Comparison of ENCODE assay signal across 8 cellular contexts in the genomic region with DNA sequence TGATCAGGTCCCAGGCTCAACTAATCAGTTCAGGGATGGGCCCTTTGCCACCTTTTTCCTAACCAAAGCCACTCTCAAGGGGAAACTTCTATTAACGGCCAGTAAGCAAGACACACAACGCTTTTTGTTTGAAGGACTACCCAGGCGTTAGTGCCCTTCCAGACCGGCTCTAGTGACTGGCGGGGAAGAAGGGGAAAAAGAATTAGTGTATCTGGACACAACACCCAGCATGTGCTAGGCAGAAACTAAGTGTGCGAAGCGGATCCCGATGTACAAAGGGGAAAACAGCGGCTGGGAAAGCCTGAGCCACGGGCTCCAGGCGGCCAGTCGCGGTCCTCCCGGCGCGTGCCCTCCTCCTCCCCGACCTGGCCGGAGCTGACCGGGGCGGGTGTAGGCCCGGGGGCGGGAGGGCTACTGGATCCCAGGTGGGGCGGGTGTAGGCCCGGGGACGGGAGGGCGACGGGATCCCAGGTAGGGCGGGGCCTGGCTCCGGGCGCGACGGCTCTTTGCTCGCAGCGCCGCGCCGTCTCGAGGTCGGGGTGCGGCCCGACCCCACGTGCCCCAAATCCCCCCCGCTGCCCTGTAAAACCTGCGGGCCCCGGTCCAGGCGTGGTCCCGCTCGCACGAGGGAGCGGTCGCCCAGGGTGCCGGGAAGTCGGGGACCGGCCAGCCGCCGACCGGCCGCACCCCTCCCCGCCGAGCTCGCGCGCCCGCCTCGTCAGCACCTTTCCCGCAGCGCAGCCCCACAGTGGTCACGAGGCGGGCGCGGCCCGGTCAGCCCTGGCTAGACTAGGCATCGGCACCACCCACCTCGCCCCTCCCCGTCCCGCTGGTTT. TPM values are rescaled to one million over a fixed set of nuclear protein-coding genes. Genes with fewer than 3 reads are reported as not detected.
A peak's percentile ranks its signal among the peaks of the same experiment; 100 is the strongest.
DNase-seq lines count a peak whose midpoint lies in the region; ATAC-seq and TF ChIP-seq lines count a peak whose summit lies in the region.

No MANE protein-coding gene starts in this region.

- WGBS in adrenal gland, 4 donors = 0 to 1% (median 1%) methylated on average over 16 to 76 of the region's 76 CpGs
- under 1% methylated on average over 76 of the region's 76 CpGs for WGBS in right cardiac atrium
- WGBS in sigmoid colon, 2 donors = 1 to 2% methylated on average over 76 of the region's 76 CpGs

- H3K27me3 ChIP-seq in adrenal gland = no peaks in the 10 kb centered on the region
- H3K27me3 ChIP-seq in right cardiac atrium (ENCODE audit: control insufficient read depth, insufficient read depth) = no peaks in the 10 kb centered on the region
- H3K27me3 ChIP-seq in sigmoid colon = no peaks in the 10 kb centered on the region

- H3K9me3 ChIP-seq in adrenal gland (replicated peaks in 1 of 3) (no peaks in the 10 kb centered on the region), right cardiac atrium (ENCODE audit: control insufficient read depth, low read length) (no peaks in the 10 kb centered on the region), sigmoid colon (no peaks in the 10 kb centered on the region)

- DNase-seq in AG04449 (ENCODE audit: low read depth, low spot score) = no peak
- DNase-seq in NCI-H526 treated with DMSO at 0.1 percent for 48 hours (lab: John Stamatoyannopoulos, UW) = peak; percentile 61
- peak in 5 of 7 donors; percentile 75 to 86 (median 80) for DNase-seq in adrenal gland
- no peak for DNase-seq in right cardiac atrium
- DNase-seq in sigmoid colon = no peak
- DNase-seq in NCI-H1436 treated with DMSO at 0.1 percent for 48 hours (lab: John Stamatoyannopoulos, UW) = no peak

- H3K4me3 ChIP-seq in AG04449 (ENCODE audit: low read depth, low read length) = peak overlapping the region; percentile 60
- peak overlapping the region; percentile 32 to 68 (median 50) for H3K4me3 ChIP-seq in adrenal gland
- peak overlapping the region; percentile 40 for H3K4me3 ChIP-seq in right cardiac atrium (ENCODE audit: low read length)
- peak overlapping the region; percentile 56 to 78 (median 72) for H3K4me3 ChIP-seq in sigmoid colon

- peak; percentile 90 to 95 for TF ChIP-seq POLR2A in adrenal gland (IDR thresholded peaks at IDR 0.05)
- TF ChIP-seq POLR2A in sigmoid colon (IDR thresholded peaks at IDR 0.05) = peak; percentile 57 to 78

- CTCF ChIA-PET in AG04449 (lab: Yijun Ruan, JAX) = interaction anchor here (1.0 to 4.2 kb wide), 15 partner anchors 10 to 424 kb away, joined by 3 to 42 read pairs (median 6); a partner anchor contains a TSS

- POLR2A ChIA-PET in AG04449 (lab: Yijun Ruan, JAX) = interaction anchor here (0.7 to 4.1 kb wide), 4 partner anchors 9 to 228 kb away, joined by 5 to 23 read pairs (median 6); a partner anchor contains a TSS

- H3K36me3 ChIP-seq in adrenal gland (replicated peaks in 1 of 2) (no peaks in the 10 kb centered on the region), sigmoid colon (no peaks in the 10 kb centered on the region)

- TF ChIP-seq EP300 in sigmoid colon (IDR thresholded peaks at IDR 0.05) = no peak

- intact Hi-C loops in adrenal gland (cut with DNase I) (loop anchor here (5.0 to 10.0 kb wide), 2 partner anchors 55 to 227 kb away; a partner anchor contains a TSS), right cardiac atrium (cut with DNase I) (loop anchor here (2.0 to 5.0 kb wide), 4 partner anchors 53 to 230 kb away; a partner anchor contains a TSS), sigmoid colon (cut with DNase I) (loop anchor here (1.0 to 10.0 kb wide), 6 partner anchors 18 to 317 kb away; a partner anchor contains a TSS)

- ATAC-seq in GM18502 (IDR thresholded peaks at IDR 0.05; ENCODE audit: poor library complexity, unreplicated experiment) (peak; percentile 24), HG02885 (IDR thresholded peaks at IDR 0.05; ENCODE audit: poor library complexity, unreplicated experiment) (peak; percentile 30), right cardiac atrium (peak; percentile 89 to 92)

- peaks cover 11 to 19% of the 10 kb centered on the region in 2 donors for H3K4me1 ChIP-seq in adrenal gland (replicated peaks in 1 of 2)
- H3K4me1 ChIP-seq in right cardiac atrium (ENCODE audit: control insufficient read depth, insufficient read depth, low read length) = peaks cover 3% of the 10 kb centered on the region
- H3K4me1 ChIP-seq in sigmoid colon = peaks cover 0 to 24% (median 20%) of the 10 kb centered on the region in 4 donors

- TF ChIP-seq CTCF in AG04449 (IDR thresholded peaks at IDR 0.05; ENCODE audit: insufficient read depth, low read length, missing control alignments) (no peak), adrenal gland (IDR thresholded peaks at IDR 0.05) (no peak), sigmoid colon (IDR thresholded peaks at IDR 0.05) (no peak)

- H3K27ac ChIP-seq in adrenal gland (peak overlapping the region; percentile 96 to 100 (median 98)), right cardiac atrium (ENCODE audit: low read length) (peak overlapping the region; percentile 83), sigmoid colon (peak overlapping the region; percentile 97 to 100 (median 99))

RNA-seq across cellular contexts. Expression of a gene that starts 48.8 kb away (rescaled TPM):
- 10 to 100 TPM; 15.6 to 33.7 (median 20.6) TPM for total RNA-seq in adrenal gland
- 10 to 100 TPM in 2 of 3 donors, 1 to 10 TPM in 1; 8.0 to 13.7 (median 13.5) TPM for polyA plus RNA-seq in adrenal gland
- total RNA-seq in right cardiac atrium = 10 to 100 TPM; 12.5 to 14.4 (median 13.4) TPM
- 4.1 TPM for polyA plus RNA-seq in right cardiac atrium
- 10 to 100 TPM in 3 of 4 donors, 1 to 10 TPM in 1; 8.8 to 24.3 (median 21.8) TPM for total RNA-seq in sigmoid colon
- 1 to 10 TPM; 5.1 to 8.5 (median 5.4) TPM for polyA plus RNA-seq in sigmoid colon

RNA-seq across cellular contexts. Expression of a gene that starts 54.7 kb away (rescaled TPM):
- total RNA-seq in adrenal gland (100 to 1,000 TPM; 142 to 511 (median 317) TPM), right cardiac atrium (100 to 1,000 TPM; 233 to 259 (median 239) TPM), sigmoid colon (100 to 1,000 TPM; 178 to 186 (median 182) TPM)
- polyA plus RNA-seq in adrenal gland (100 to 1,000 TPM; 269 to 405 (median 350) TPM), right cardiac atrium (280 TPM), sigmoid colon (100 to 1,000 TPM; 269 to 311 (median 286) TPM)

Comparison
In these comparisons a context has a peak if more than half of its experiments do, and no peak if none do; other contexts are left out.
1. DNase-seq: peak in NCI-H526 treated with DMSO at 0.1 percent for 48 hours (single experiment) and adrenal gland (5 of 7); none in AG04449 (single experiment), right cardiac atrium (0 of 3), sigmoid colon (single experiment) and NCI-H1436 treated with DMSO at 0.1 percent for 48 hours (single experiment).
2. ATAC-seq: peak in every context shown above with its lines; median percentile 90 in right cardiac atrium; 30 in HG02885; 24 in GM18502.
3. Peak in every context shown above with its lines, with median percentiles within 50 percentile points of each other: H3K4me3 ChIP-seq and H3K27ac ChIP-seq.